8 cellular contexts compared by ENCODE assay signal in the genomic region with DNA sequence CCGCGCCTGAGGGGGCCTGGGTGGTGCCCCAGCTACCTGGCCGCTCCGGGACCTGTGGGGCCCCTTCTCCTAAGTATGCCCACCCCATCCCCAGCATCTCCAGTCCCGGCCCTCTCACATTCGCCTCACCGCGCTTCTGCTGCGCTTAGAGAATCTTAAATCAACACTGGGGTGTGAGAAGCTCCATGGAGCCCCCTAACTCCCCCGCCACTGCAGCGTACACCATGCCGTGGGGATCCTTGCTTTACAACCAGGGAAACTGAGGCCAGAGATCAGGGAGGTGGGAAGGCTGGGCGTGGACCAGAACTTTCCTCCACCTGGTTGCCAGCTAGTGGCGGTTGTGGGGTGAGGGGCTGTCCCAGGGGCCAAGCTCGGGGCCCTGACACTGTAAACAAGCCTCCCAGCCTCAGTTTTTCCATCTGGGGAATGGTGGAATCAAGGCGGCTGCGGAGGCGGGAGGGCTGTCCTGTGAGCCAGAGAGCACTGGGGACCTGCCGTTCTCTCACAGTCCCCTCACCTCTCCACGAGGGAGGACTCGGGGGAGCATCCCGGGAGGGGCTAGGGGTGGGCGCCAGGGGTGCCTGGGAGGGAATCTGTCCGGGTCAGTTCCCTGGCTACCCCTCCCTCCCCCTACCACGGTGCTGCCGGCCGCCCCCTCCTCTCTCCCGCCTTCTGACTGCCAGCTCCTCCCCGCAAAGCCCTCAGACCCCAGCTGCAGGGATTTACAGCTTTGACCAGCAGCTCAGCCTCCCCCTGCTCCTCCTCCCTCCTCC.
DNase-seq lines count a peak whose midpoint lies in the region; ATAC-seq, FAIRE-seq and TF ChIP-seq lines count a peak whose summit lies in the region.

No MANE protein-coding gene starts in this region.

- no peak overlapping the region for H3K27ac Mint-ChIP-seq in type B pancreatic cell

- H3K27ac ChIP-seq in gastroesophageal sphincter = peak overlapping the region; percentile 60 to 96 (median 92)
- peak overlapping the region; percentile 18 to 53 for H3K27ac ChIP-seq in small intestine (ENCODE audit: low read depth in 1 of 2, low read length in 1 of 2)

- H3K4me3 ChIP-seq in gastroesophageal sphincter (peak overlapping the region in 1 of 2 donors; percentile 52), small intestine (ENCODE audit: low read depth in 1 of 2, low read length in 2 of 2) (no peak overlapping the region)

- no peak for TF ChIP-seq POLR2A in gastroesophageal sphincter (IDR thresholded peaks at IDR 0.05)

- 0% methylated on average over 1 to 2 of the region's 29 CpGs for WGBS in gastroesophageal sphincter (ENCODE audit: low coverage in 1 of 2), 2 donors
- 21 to 28% (median 26%) methylated on average over 17 to 29 of the region's 29 CpGs for WGBS in small intestine, 3 donors

- H3K36me3 ChIP-seq in gastroesophageal sphincter (no peaks in the 10 kb centered on the region), small intestine (ENCODE audit: control insufficient read depth in 2 of 2, insufficient read depth in 2 of 2, low read length in 2 of 2) (no peaks in the 10 kb centered on the region)

- H3K4me1 ChIP-seq in gastroesophageal sphincter (peaks cover 11 to 77% (median 38%) of the 10 kb centered on the region in 3 donors), small intestine (ENCODE audit: control insufficient read depth in 2 of 2, insufficient read depth in 1 of 2, low read depth in 1 of 2, low read length in 1 of 2) (peaks cover 12 to 15% of the 10 kb centered on the region in 2 donors)

- FAIRE-seq in small intestine (lab: Jason Lieb, UNC) = no peak

- no peaks in the 10 kb centered on the region for H3K27me3 Mint-ChIP-seq in type B pancreatic cell

- H3K9me3 ChIP-seq in gastroesophageal sphincter (no peaks in the 10 kb centered on the region), small intestine (ENCODE audit: control insufficient read depth, low read depth) (no peaks in the 10 kb centered on the region)

- in situ Hi-C loops in GM13976 (cut with MboI; ENCODE audit: low sequenced_read_pairs, unreplicated experiment) = no loop called here

- DNase-seq in GM13976 (ENCODE audit: low spot score) (peak; percentile 74), small intestine (no peak), type B pancreatic cell (ENCODE audit: extremely low spot score, unreplicated experiment) (no peak), NCI-H128 (lab: John Stamatoyannopoulos, UW; ENCODE audit: unreplicated experiment) (no peak), posterior cingulate gyrus (no peak), LoVo (ENCODE audit: low spot score) (no peak)
- DNase-seq in activated CD4-positive, CD25-positive, alpha-beta regulatory T cell treated with anti-CD3 and anti-CD28 coated beads, Interleukin-2, amount 50 U/mL, for 72 hours = peak; percentile 50

- ATAC-seq in gastroesophageal sphincter = peak; percentile 19

- TF ChIP-seq EP300 in gastroesophageal sphincter (IDR thresholded peaks at IDR 0.05) = no peak

- no peak for TF ChIP-seq CTCF in GM13976 (IDR thresholded peaks at IDR 0.05; ENCODE audit: borderline replicate concordance, control extremely low read depth, extremely low read depth, insufficient read depth, missing control alignments)
- no peak for TF ChIP-seq CTCF in gastroesophageal sphincter (IDR thresholded peaks at IDR 0.05)
- no peak for TF ChIP-seq CTCF in type B pancreatic cell (conservative IDR thresholded peaks at IDR 0.05)

- H3K4me3 Mint-ChIP-seq in type B pancreatic cell = no peak overlapping the region

- H3K4me1 Mint-ChIP-seq in type B pancreatic cell (ENCODE audit: unreplicated experiment) = peaks cover 22% of the 10 kb centered on the region

- no peaks in the 10 kb centered on the region for H3K36me3 Mint-ChIP-seq in type B pancreatic cell

- no peaks in the 10 kb centered on the region for H3K27me3 ChIP-seq in gastroesophageal sphincter
- H3K27me3 ChIP-seq in small intestine (ENCODE audit: control insufficient read depth in 2 of 2, insufficient read depth in 2 of 2, low read length in 2 of 2) = no peaks in the 10 kb centered on the region

- intact Hi-C loops in posterior cingulate gyrus (cut with DNase I) = loop anchor here (2.0 to 5.0 kb wide), 2 partner anchors 23 to 38 kb away; no protein-coding TSS in a partner anchor

- no peaks in the 10 kb centered on the region for H3K9me3 Mint-ChIP-seq in type B pancreatic cell

Comparison
In these comparisons a context has a peak if more than half of its experiments do, and no peak if none do; other contexts are left out.
1. DNase-seq: peak in GM13976 (single experiment) and activated CD4-positive, CD25-positive, alpha-beta regulatory T cell treated with anti-CD3 and anti-CD28 coated beads, Interleukin-2, amount 50 U/mL, for 72 hours (single experiment); none in small intestine (single experiment), type B pancreatic cell (single experiment), NCI-H128 (single experiment), posterior cingulate gyrus (0 of 10) and LoVo (single experiment).